9 cellular contexts compared by ENCODE assay signal in the genomic region with DNA sequence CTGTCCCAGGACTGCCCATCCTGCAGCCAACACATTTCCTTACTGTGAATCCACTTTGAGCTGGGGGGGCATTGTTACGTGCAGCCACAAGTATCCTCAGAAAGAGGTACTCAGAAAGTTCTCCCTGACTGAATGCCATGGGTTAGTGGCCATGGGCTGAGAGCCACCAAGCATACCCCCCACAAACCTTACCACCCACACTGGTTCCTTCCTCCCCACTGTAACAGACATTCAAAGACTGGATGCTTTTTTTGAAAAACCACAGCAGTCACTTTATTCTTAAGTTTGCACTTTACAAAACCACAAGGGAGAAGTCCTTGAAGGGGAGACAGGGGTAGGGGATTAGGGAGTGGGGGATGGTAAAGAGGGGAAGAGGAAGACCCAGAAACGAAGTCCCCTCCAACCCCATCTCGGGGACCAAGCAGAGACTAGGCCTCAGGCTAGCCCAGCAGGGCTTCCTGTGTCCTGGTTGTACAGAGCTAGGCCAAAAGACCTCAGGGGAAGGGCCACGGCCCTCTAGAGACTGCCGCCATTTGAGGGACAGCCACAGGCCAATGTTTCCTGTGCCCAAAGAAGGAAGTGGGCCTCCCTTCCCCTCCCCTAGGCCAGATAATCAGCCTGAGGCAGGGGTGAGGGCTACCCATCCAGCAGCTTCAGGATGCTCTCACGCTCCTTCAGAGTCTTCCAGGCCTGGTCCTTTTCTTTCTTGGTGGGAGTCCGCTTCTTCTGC. TPM values are rescaled to one million over a fixed set of nuclear protein-coding genes. Genes with fewer than 3 reads are reported as not detected.
A peak's percentile ranks its signal among the peaks of the same experiment; 100 is the strongest.
DNase-seq lines count a peak whose midpoint lies in the region; ATAC-seq and TF ChIP-seq lines count a peak whose summit lies in the region.
"Had no signal": no experiment of that assay in that cellular context is flagged by ENCODE, and none has a peak within 500 bp of the region (broad histone marks: within the 10 kb centered on the region; RNA-seq: fewer than 3 reads in every experiment).

No MANE protein-coding gene starts in this region.

- H3K27ac Mint-ChIP-seq in activated CD8-positive, alpha-beta T cell treated with anti-CD3 and anti-CD28 coated beads, Interleukin-2, amount 10 ng/mL, durations not matched to agents 7 days and 5 days, result peak overlapping the region; percentile 97

- H3K4me1 ChIP-seq in lung (ENCODE audit: control insufficient read depth in 2 of 2, insufficient read depth in 2 of 2, low read length in 2 of 2), result peaks cover 0 to 3% of the 10 kb centered on the region in 2 donors

- intact Hi-C loops in Right ventricle myocardium inferior (cut with DNase I), result no loop called here
- intact Hi-C loops in cardiac septum (cut with DNase I), result no loop called here

- H3K27ac ChIP-seq in lung (ENCODE audit: low read depth in 1 of 2, low read length in 1 of 2), result peak overlapping the region in 1 of 2 donors; percentile 34
- H3K27ac ChIP-seq: C4-2B had no signal

- H3K4me3 ChIP-seq in lung, result no peak overlapping the region

- peak overlapping the region; percentile 20 for H3K4me3 Mint-ChIP-seq in activated CD8-positive, alpha-beta T cell treated with anti-CD3 and anti-CD28 coated beads, Interleukin-2, amount 10 ng/mL, durations not matched to agents 7 days and 5 days

- no peak for TF ChIP-seq CTCF in lung (IDR thresholded peaks at IDR 0.05; ENCODE audit: control extremely low read depth, extremely low read depth)

- POLR2A ChIA-PET in activated CD8-positive, alpha-beta T cell treated with anti-CD3 and anti-CD28 coated beads, Interleukin-2, amount 10 ng/mL, durations not matched to agents 7 days and 5 days (lab: Charles Lee), result interaction anchor here (0.7 to 3.3 kb wide), 3 partner anchors 8 to 47 kb away, joined by 3 to 38 read pairs (median 3); a partner anchor contains a TSS

- CTCF ChIA-PET in activated CD8-positive, alpha-beta T cell treated with anti-CD3 and anti-CD28 coated beads, Interleukin-2, amount 10 ng/mL, durations not matched to agents 7 days and 5 days (lab: Charles Lee), result interaction anchor here (0.8 to 1.1 kb wide), 3 partner anchors 43 to 52 kb away, joined by 3 to 4 read pairs (median 3); no protein-coding TSS in a partner anchor

- no peaks in the 10 kb centered on the region for H3K27me3 Mint-ChIP-seq in activated CD8-positive, alpha-beta T cell treated with anti-CD3 and anti-CD28 coated beads, Interleukin-2, amount 10 ng/mL, durations not matched to agents 7 days and 5 days (ENCODE audit: low read depth)

- no peaks in the 10 kb centered on the region for H3K9me3 Mint-ChIP-seq in activated CD8-positive, alpha-beta T cell treated with anti-CD3 and anti-CD28 coated beads, Interleukin-2, amount 10 ng/mL, durations not matched to agents 7 days and 5 days (ENCODE audit: insufficient read depth)

- peaks cover 7 to 21% of the 10 kb centered on the region in 2 donors for H3K36me3 ChIP-seq in lung (ENCODE audit: control insufficient read depth in 2 of 2, insufficient read depth in 2 of 2, low read length in 2 of 2)

- no peaks in the 10 kb centered on the region for H3K27me3 ChIP-seq in lung (ENCODE audit: control insufficient read depth, insufficient read depth)

- ATAC-seq in Right ventricle myocardium inferior (peak; percentile 58), HG03457 (IDR thresholded peaks at IDR 0.05; ENCODE audit: unreplicated experiment) (peak; percentile 37), lung (ENCODE audit: insufficient read depth, low FRiP score) (peak; percentile 31)
- peak; percentile 82 for ATAC-seq in activated CD8-positive, alpha-beta T cell treated with anti-CD3 and anti-CD28 coated beads, Interleukin-2, amount 10 ng/mL, durations not matched to agents 7 days and 5 days

- no peaks in the 10 kb centered on the region for H3K9me3 ChIP-seq in lung (ENCODE audit: control insufficient read depth in 2 of 2, insufficient read depth in 1 of 2, low read length in 1 of 2)

- DNase-seq in Right ventricle myocardium inferior (ENCODE audit: missing footprints) (no peak), cardiac septum (ENCODE audit: low spot score) (no peak), lung (ENCODE audit: low spot score) (peak; percentile 39), AG08395 (ENCODE audit: low spot score) (no peak), COR-L47 (lab: John Stamatoyannopoulos, UW) (no peak), DMS53 (lab: John Stamatoyannopoulos, UW) (no peak)
- DNase-seq in activated CD8-positive, alpha-beta T cell treated with anti-CD3 and anti-CD28 coated beads, Interleukin-2, amount 10 ng/mL, durations not matched to agents 7 days and 5 days, result peak; percentile 77

- 25 to 59% methylated on average over 7 of the region's 7 CpGs for WGBS in lung, 2 donors

- peaks cover 45% of the 10 kb centered on the region for H3K36me3 Mint-ChIP-seq in activated CD8-positive, alpha-beta T cell treated with anti-CD3 and anti-CD28 coated beads, Interleukin-2, amount 10 ng/mL, durations not matched to agents 7 days and 5 days (ENCODE audit: low read depth)

- peaks cover 66% of the 10 kb centered on the region for H3K4me1 Mint-ChIP-seq in activated CD8-positive, alpha-beta T cell treated with anti-CD3 and anti-CD28 coated beads, Interleukin-2, amount 10 ng/mL, durations not matched to agents 7 days and 5 days (ENCODE audit: low read depth)

RNA-seq across cellular contexts. Expression of a gene that starts 10.1 kb away (rescaled TPM):
- total RNA-seq in Right ventricle myocardium inferior (18.4 TPM), cardiac septum (10.0 TPM), lung (10 to 100 TPM; 21.7 to 35.0 TPM)
- total RNA-seq in activated CD8-positive, alpha-beta T cell treated with anti-CD3 and anti-CD28 coated beads, Interleukin-2, amount 10 ng/mL, durations not matched to agents 7 days and 5 days, result 10 to 100 TPM; 33.5 to 35.7 TPM
- polyA plus RNA-seq in lung, result 10 to 100 TPM; 30.5 to 43.9 TPM

RNA-seq across cellular contexts. Expression of a gene that starts 12.4 kb away (rescaled TPM):
- total RNA-seq in Right ventricle myocardium inferior (48.4 TPM), cardiac septum (50.1 TPM), lung (10 to 100 TPM; 48.7 to 62.3 TPM)
- total RNA-seq in activated CD8-positive, alpha-beta T cell treated with anti-CD3 and anti-CD28 coated beads, Interleukin-2, amount 10 ng/mL, durations not matched to agents 7 days and 5 days, result 10 to 100 TPM; 83.2 to 85.6 TPM
- 10 to 100 TPM; 41.6 to 57.8 TPM for polyA plus RNA-seq in lung

RNA-seq across cellular contexts. Expression of a gene that starts 13.0 kb away (rescaled TPM):
- 70.8 TPM for total RNA-seq in Right ventricle myocardium inferior
- total RNA-seq in cardiac septum, result 79.8 TPM
- total RNA-seq in activated CD8-positive, alpha-beta T cell treated with anti-CD3 and anti-CD28 coated beads, Interleukin-2, amount 10 ng/mL, durations not matched to agents 7 days and 5 days, result 100 to 1,000 TPM; 317 to 321 TPM
- 100 to 1,000 TPM in 1 of 2 donors, 10 to 100 TPM in 1; 74.9 to 174 TPM for total RNA-seq in lung
- 100 to 1,000 TPM in 1 of 2 donors, 10 to 100 TPM in 1; 85.3 to 239 TPM for polyA plus RNA-seq in lung

RNA-seq across cellular contexts. Expression of a gene that starts 30.1 kb away (rescaled TPM):
- 10.5 TPM for total RNA-seq in Right ventricle myocardium inferior
- 9.6 TPM for total RNA-seq in cardiac septum
- total RNA-seq in activated CD8-positive, alpha-beta T cell treated with anti-CD3 and anti-CD28 coated beads, Interleukin-2, amount 10 ng/mL, durations not matched to agents 7 days and 5 days, result 10 to 100 TPM; 36.9 to 37.7 TPM
- total RNA-seq in lung, result 10 to 100 TPM; 29.3 to 31.2 TPM
- polyA plus RNA-seq in lung, result 10 to 100 TPM; 13.2 to 17.3 TPM

RNA-seq across cellular contexts. Expression of a gene that starts 30.2 kb away (rescaled TPM):
- total RNA-seq in Right ventricle myocardium inferior (10.6 TPM), cardiac septum (19.5 TPM), lung (10 to 100 TPM; 40.7 to 82.3 TPM)
- 10 to 100 TPM; 53.7 to 55.2 TPM for total RNA-seq in activated CD8-positive, alpha-beta T cell treated with anti-CD3 and anti-CD28 coated beads, Interleukin-2, amount 10 ng/mL, durations not matched to agents 7 days and 5 days
- 10 to 100 TPM; 28.4 to 34.2 TPM for polyA plus RNA-seq in lung

Comparison
In these comparisons a context has a peak if more than half of its experiments do, and no peak if none do; other contexts are left out.
1. ATAC-seq: peak in every context shown above with its lines; median percentile 82 in activated CD8-positive, alpha-beta T cell treated with anti-CD3 and anti-CD28 coated beads, Interleukin-2, amount 10 ng/mL, durations not matched to agents 7 days and 5 days; 58 in Right ventricle myocardium inferior; 37 in HG03457; 31 in lung.
2. DNase-seq: peak in activated CD8-positive, alpha-beta T cell treated with anti-CD3 and anti-CD28 coated beads, Interleukin-2, amount 10 ng/mL, durations not matched to agents 7 days and 5 days (single experiment) and lung (single experiment); none in Right ventricle myocardium inferior (single experiment), cardiac septum (single experiment), AG08395 (single experiment), COR-L47 (single experiment) and DMS53 (single experiment).